In genomic region chr13:30829145-30829544, GRCh38 we compare ENCODE assay signal across 14 cellular contexts.
A peak's percentile ranks its signal among the peaks of the same experiment; 100 is the strongest.
DNase-seq lines count a peak whose midpoint lies in the region; TF ChIP-seq lines count a peak whose summit lies in the region.
"Had no signal": no experiment of that assay in that cellular context is flagged by ENCODE, and none has a peak within 500 bp of the region (broad histone marks: within the 10 kb centered on the region; RNA-seq: fewer than 3 reads in every experiment).

No MANE protein-coding gene starts in this region.

- no peak overlapping the region for H4K8ac ChIP-seq in trophoblast cell (ENCODE audit: low read depth, low read length)

- H2AFZ ChIP-seq in trophoblast cell (ENCODE audit: insufficient read depth, low read length, poor library complexity) = no peak overlapping the region

- no peak overlapping the region for H3K4ac ChIP-seq in trophoblast cell (ENCODE audit: low read depth, low read length)

- peak overlapping the region; percentile 5 for H3K27ac Mint-ChIP-seq in chondrocyte (ENCODE audit: unreplicated experiment)
- H3K27ac Mint-ChIP-seq: activated T-cell treated with anti-CD3 and anti-CD28 coated beads, Interleukin-2, amount 50 U/mL, for 24 hours; H9 had no signal

- no peaks in the 10 kb centered on the region for H3K36me3 ChIP-seq in trophoblast cell (ENCODE audit: control insufficient read depth in 1 of 2, insufficient read depth in 2 of 2, low read length in 2 of 2)
- H3K36me3 ChIP-seq: WERI-Rb-1 had no signal

- WGBS in trophoblast cell (ENCODE audit: extremely low coverage, insufficient coverage, insufficient read length) = no CpG with 5 or more reads among the region's 2 CpGs

- intact Hi-C loops in posterior vena cava (cut with DNase I) = no loop called here

- H3K4me1 ChIP-seq in trophoblast cell (ENCODE audit: control insufficient read depth in 1 of 2, insufficient read depth in 2 of 2, low read length in 2 of 2) = peaks cover 9 to 16% of the 10 kb centered on the region in 2 experiments

- no peak for TF ChIP-seq CTCF in chondrocyte (IDR thresholded peaks at IDR 0.05)

- no peaks in the 10 kb centered on the region for H3K27me3 ChIP-seq in trophoblast cell (ENCODE audit: insufficient read depth, low read length)

- no peak overlapping the region for H3K4me3 ChIP-seq in trophoblast cell (ENCODE audit: low read depth, low read length)

- no peaks in the 10 kb centered on the region for H3K9me3 ChIP-seq in trophoblast cell (ENCODE audit: insufficient read depth, low read depth, low read length)

- H2BK120ac ChIP-seq in trophoblast cell (ENCODE audit: insufficient read depth, low read length, poor library complexity) = no peak overlapping the region

- no peak overlapping the region for H3K23ac ChIP-seq in trophoblast cell (ENCODE audit: low read length)

- peak overlapping the region; percentile 13 for H4K91ac ChIP-seq in trophoblast cell (ENCODE audit: low read depth, low read length)

- no peak overlapping the region for H3K4me2 ChIP-seq in trophoblast cell (ENCODE audit: low read length)

- H2BK5ac ChIP-seq in trophoblast cell (ENCODE audit: low read depth, low read length, poor library complexity) = no peak overlapping the region

- no peak overlapping the region for H2AK5ac ChIP-seq in trophoblast cell (ENCODE audit: low read length)

- peaks cover 16% of the 10 kb centered on the region for H3K79me1 ChIP-seq in trophoblast cell (ENCODE audit: low read length)

- H3K4me1 Mint-ChIP-seq in chondrocyte (ENCODE audit: low read depth) = peaks cover 37% of the 10 kb centered on the region

- H4K12ac ChIP-seq in trophoblast cell (ENCODE audit: low read depth, low read length) = no peak overlapping the region

- no peaks in the 10 kb centered on the region for H3K36me3 Mint-ChIP-seq in chondrocyte (ENCODE audit: low read depth)

- H3K79me2 ChIP-seq in trophoblast cell (ENCODE audit: control insufficient read depth, insufficient read depth, low read length, poor library complexity) = peaks cover 3% of the 10 kb centered on the region

- no peaks in the 10 kb centered on the region for H3K9me3 Mint-ChIP-seq in chondrocyte (ENCODE audit: low read depth)
- H3K9me3 Mint-ChIP-seq: activated T-cell treated with anti-CD3 and anti-CD28 coated beads, Interleukin-2, amount 50 U/mL, for 24 hours had no signal

- no peak overlapping the region for H3K18ac ChIP-seq in trophoblast cell (ENCODE audit: low read length)

- H3K27me3 Mint-ChIP-seq in chondrocyte (ENCODE audit: low read depth) = no peaks in the 10 kb centered on the region

- no peak overlapping the region for H3K4me3 Mint-ChIP-seq in chondrocyte (ENCODE audit: unreplicated experiment)
- H3K4me3 Mint-ChIP-seq: activated T-cell treated with anti-CD3 and anti-CD28 coated beads, Interleukin-2, amount 50 U/mL, for 24 hours; H9 had no signal

- no peak overlapping the region for H3K9ac ChIP-seq in trophoblast cell (ENCODE audit: low read length)

- peak overlapping the region; percentile 6 for H2BK12ac ChIP-seq in trophoblast cell (ENCODE audit: low read length)

- DNase-seq in GDM1 (lab: John Stamatoyannopoulos, UW) = peak; percentile 33
- peak; percentile 79 for DNase-seq in NCI-H226
- DNase-seq in chondrocyte (ENCODE audit: low spot score) = no peak
- peak; percentile 20 to 45 for DNase-seq in trophoblast cell
- DNase-seq in cerebellar nuclear complex (lab: John Stamatoyannopoulos, UW) = no peak
- no peak for DNase-seq in GM19238 (ENCODE audit: insufficient read length, low spot score)
- no peak for DNase-seq in epidermal melanocyte (ENCODE audit: insufficient read length, low spot score)
- DNase-seq in posterior vena cava (ENCODE audit: low spot score) = no peak
- DNase-seq: activated T-cell treated with anti-CD3 and anti-CD28 coated beads, Interleukin-2, amount 50 U/mL, for 24 hours; anterior cingulate cortex; DMS 273 treated with DMSO at 0.1 percent for 48 hours; H9; Right ventricle myocardium superior; WERI-Rb-1 had no signal

- H3K27ac ChIP-seq in trophoblast cell (ENCODE audit: low read depth, low read length) = no peak overlapping the region
- H3K27ac ChIP-seq: WERI-Rb-1 had no signal

- H3K14ac ChIP-seq in trophoblast cell (ENCODE audit: low read length) = no peak overlapping the region

Comparison
In these comparisons a context has a peak if more than half of its experiments do, and no peak if none do; other contexts are left out.
1. DNase-seq: peak in GDM1 (single experiment), NCI-H226 (single experiment) and trophoblast cell (2 of 2); none in chondrocyte (single experiment), cerebellar nuclear complex (0 of 2), GM19238 (single experiment), epidermal melanocyte (single experiment) and posterior vena cava (single experiment).